ENCODE assay signal across 17 cellular contexts in genomic region chr3:197238842-197239241, GRCh38. TPM values are rescaled to one million over a fixed set of nuclear protein-coding genes. Genes with fewer than 3 reads are reported as not detected.
DNase-seq lines count a peak whose midpoint lies in the region; ATAC-seq and TF ChIP-seq lines count a peak whose summit lies in the region.
"Had no signal": no experiment of that assay in that cellular context is flagged by ENCODE, and none has a peak within 500 bp of the region (broad histone marks: within the 10 kb centered on the region; RNA-seq: fewer than 3 reads in every experiment).

No MANE protein-coding gene starts in this region.

- H3K27ac ChIP-seq in KMS-11: no peak overlapping the region
- H3K27ac ChIP-seq: ascending aorta; BLaER1 treated with 17β-estradiol and CSF1 and Interleukin-3, amounts not matched to agents 10 nM and 100 nM; colonic mucosa; gastrocnemius medialis; tibial artery had no signal

- H3K4me2 ChIP-seq in KMS-11: peak overlapping the region; percentile 7; the same call in 1 of the 2 replicates

- peaks cover 69% of the 10 kb centered on the region; the same call in 1 of the 2 replicates for H3K79me2 ChIP-seq in KMS-11 (ENCODE audit: insufficient read depth, low read depth)

- no peaks in the 10 kb centered on the region for H3K27me3 Mint-ChIP-seq in natural killer cell treated with Interleukin-12 subunit alpha and Interleukin-12 subunit beta and Interleukin-15 and Interleukin-18, amount 100 ng/mL, for 72 hours

- H3K4me1 ChIP-seq in KMS-11 (ENCODE audit: low read depth, poor library complexity, severe bottlenecking): peaks cover 15% of the 10 kb centered on the region
- H3K4me1 ChIP-seq: ascending aorta, colonic mucosa had no signal

- H3K27ac Mint-ChIP-seq in natural killer cell treated with Interleukin-12 subunit alpha and Interleukin-12 subunit beta and Interleukin-15 and Interleukin-18, amount 100 ng/mL, for 72 hours: peak overlapping the region in 1 of 2 donors; percentile 28

- no peak for TF ChIP-seq CTCF in KMS-11 (conservative IDR thresholded peaks at IDR 0.05; ENCODE audit: low read depth, low read length)
- no peak for TF ChIP-seq CTCF in omental fat pad (IDR thresholded peaks at IDR 0.05)

- H3K27me3 ChIP-seq in KMS-11 (ENCODE audit: insufficient read depth, low read depth): no peaks in the 10 kb centered on the region
- H3K27me3 ChIP-seq: ascending aorta; BLaER1 treated with 17β-estradiol and CSF1 and Interleukin-3, amounts not matched to agents 10 nM and 100 nM; colonic mucosa; gastrocnemius medialis; tibial artery had no signal

- peaks cover 49 to 54% of the 10 kb centered on the region in 2 donors for H3K4me1 Mint-ChIP-seq in natural killer cell treated with Interleukin-12 subunit alpha and Interleukin-12 subunit beta and Interleukin-15 and Interleukin-18, amount 100 ng/mL, for 72 hours (ENCODE audit: low read depth in 2 of 2)

- ATAC-seq in GM18517 (IDR thresholded peaks at IDR 0.05; ENCODE audit: unreplicated experiment): peak; percentile 86
- peak; percentile 76 for ATAC-seq in GM21381 (IDR thresholded peaks at IDR 0.05; ENCODE audit: unreplicated experiment)
- no peak for ATAC-seq in natural killer cell treated with Interleukin-12 subunit alpha and Interleukin-12 subunit beta and Interleukin-15 and Interleukin-18, amount 100 ng/mL, for 72 hours
- ATAC-seq in omental fat pad (ENCODE audit: low FRiP score): no peak
- no peak for ATAC-seq in GM21717 (IDR thresholded peaks at IDR 0.05; ENCODE audit: unreplicated experiment)
- ATAC-seq: gastrocnemius medialis, left lobe of liver had no signal

- no peak overlapping the region for H3K4me3 ChIP-seq in KMS-11 (IDR thresholded peaks at IDR 0.05; ENCODE audit: insufficient read depth, low read depth, low read length)
- H3K4me3 ChIP-seq: ascending aorta; BLaER1 treated with 17β-estradiol and CSF1 and Interleukin-3, amounts not matched to agents 10 nM and 100 nM; colonic mucosa; gastrocnemius medialis; tibial artery had no signal

- peak overlapping the region; percentile 1 for H3K4me3 Mint-ChIP-seq in natural killer cell treated with Interleukin-12 subunit alpha and Interleukin-12 subunit beta and Interleukin-15 and Interleukin-18, amount 100 ng/mL, for 72 hours

- peaks cover 9% of the 10 kb centered on the region for H3K9me3 Mint-ChIP-seq in natural killer cell treated with Interleukin-12 subunit alpha and Interleukin-12 subunit beta and Interleukin-15 and Interleukin-18, amount 100 ng/mL, for 72 hours

- H3K36me3 Mint-ChIP-seq in natural killer cell treated with Interleukin-12 subunit alpha and Interleukin-12 subunit beta and Interleukin-15 and Interleukin-18, amount 100 ng/mL, for 72 hours: peaks cover 39% of the 10 kb centered on the region

- H2AFZ ChIP-seq in KMS-11 (ENCODE audit: low read depth): no peak overlapping the region

- no peak overlapping the region for H3K9ac ChIP-seq in KMS-11
- H3K9ac ChIP-seq: BLaER1 treated with 17β-estradiol and CSF1 and Interleukin-3, amounts not matched to agents 10 nM and 100 nM had no signal

- H3K36me3 ChIP-seq in KMS-11 (ENCODE audit: insufficient read depth): no peaks in the 10 kb centered on the region; the same call in 1 of the 2 replicates
- H3K36me3 ChIP-seq: ascending aorta, colonic mucosa had no signal

- DNase-seq in natural killer cell treated with Interleukin-12 subunit alpha and Interleukin-12 subunit beta and Interleukin-15 and Interleukin-18, amount 100 ng/mL, for 72 hours (ENCODE audit: low spot score): no peak
- DNase-seq in omental fat pad (ENCODE audit: low spot score) (no peak), nucleus accumbens (lab: John Stamatoyannopoulos, UW) (no peak)
- DNase-seq: activated CD4-positive, alpha-beta T cell treated with anti-CD3 and anti-CD28 coated beads, Interleukin-2, amount 50 U/mL, for 48 hours; colonic mucosa; gastrocnemius medialis; KBM-7; NCI-H1092 treated with DMSO at 0.1 percent for 48 hours; NCI-H2171; tibial artery had no signal

- 0 out of 2 replicates have a peak, but pooled peaks cover 3% of the 10 kb centered on the region for H4K20me1 ChIP-seq in KMS-11 (ENCODE audit: insufficient read depth)

RNA-seq across cellular contexts. Expression of gene DLG1, which starts 59.6 kb away (rescaled TPM):
- total RNA-seq in natural killer cell treated with Interleukin-12 subunit alpha and Interleukin-12 subunit beta and Interleukin-15 and Interleukin-18, amount 100 ng/mL, for 72 hours: 100 to 1,000 TPM in 1 of 2 donors, 10 to 100 TPM in 1; 76.5 to 121 TPM
- 10 to 100 TPM; 47.1 to 65.4 (median 60.2) TPM for total RNA-seq in omental fat pad

Comparison
In these comparisons a context has a peak if more than half of its experiments do, and no peak if none do; other contexts are left out.
1. ATAC-seq: peak in GM18517 (single experiment) and GM21381 (single experiment); none in natural killer cell treated with Interleukin-12 subunit alpha and Interleukin-12 subunit beta and Interleukin-15 and Interleukin-18, amount 100 ng/mL, for 72 hours (0 of 2), omental fat pad (single experiment) and GM21717 (single experiment).